Comparison of ENCODE assay signal across 20 cellular contexts in the genomic region with DNA sequence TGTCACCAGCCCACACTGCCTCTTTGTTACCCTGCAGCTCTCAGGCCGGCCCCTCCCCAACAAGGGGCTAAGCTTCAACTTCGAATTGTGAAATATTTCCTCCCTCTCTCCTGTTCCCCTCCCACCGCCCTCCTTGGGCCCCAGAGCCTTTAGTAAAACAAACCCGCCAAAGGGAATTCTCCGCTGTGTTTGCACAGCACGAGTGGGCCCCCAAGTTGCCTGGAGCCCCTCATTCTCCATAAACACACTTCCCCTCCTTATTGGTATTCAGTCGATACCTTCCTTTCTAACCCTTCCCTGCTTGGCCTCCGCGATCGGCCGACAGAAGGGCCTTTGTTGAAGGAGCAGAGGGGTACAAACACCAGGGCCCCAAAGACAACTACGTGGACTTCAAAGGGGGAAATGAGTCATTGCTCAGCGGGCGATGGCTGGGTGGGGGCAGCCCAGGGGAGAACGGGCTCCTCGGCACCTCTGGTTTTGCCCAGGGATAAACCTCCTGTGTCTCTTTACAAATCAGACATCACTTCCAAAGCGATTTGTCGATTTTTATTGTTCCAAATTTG. TPM values are rescaled to one million over a fixed set of nuclear protein-coding genes. Genes with fewer than 3 reads are reported as not detected.
DNase-seq lines count a peak whose midpoint lies in the region; ATAC-seq, FAIRE-seq and TF ChIP-seq lines count a peak whose summit lies in the region.
"Had no signal": no experiment of that assay in that cellular context is flagged by ENCODE, and none has a peak within 500 bp of the region (broad histone marks: within the 10 kb centered on the region; RNA-seq: fewer than 3 reads in every experiment).

No MANE protein-coding gene starts in this region.

- H3K9me3 ChIP-seq in BLaER1 treated with 17β-estradiol and CSF1 and Interleukin-3, amounts not matched to agents 10 nM and 100 nM (replicated peaks in 1 of 11), result peaks cover 0 to 4% (median 0%) of the 10 kb centered on the region in 11 experiments; a peak in 1 of 22 replicates
- no peaks in the 10 kb centered on the region for H3K9me3 ChIP-seq in astrocyte (ENCODE audit: insufficient read depth, low read depth, low read length)
- H3K9me3 ChIP-seq in mesodermal cell (ENCODE audit: control insufficient read depth, low read length), result no peaks in the 10 kb centered on the region
- H3K9me3 ChIP-seq: adrenal gland, HAP-1 had no signal

- TF ChIP-seq CTCF in astrocyte (IDR thresholded peaks at IDR 0.05; ENCODE audit: insufficient read depth, low read depth, low read length), result no peak

- peak; percentile 28 for DNase-seq in HuH-7 (ENCODE audit: low spot score)
- DNase-seq in astrocyte (ENCODE audit: low read depth), result no peak
- no peak for DNase-seq in activated T-cell treated with anti-CD3 and anti-CD28 coated beads for 4 hours
- no peak for DNase-seq in activated CD4-positive, CD25-positive, alpha-beta regulatory T cell (lab: John Stamatoyannopoulos, UW)
- no peak for DNase-seq in effector CD4-positive, alpha-beta T cell
- DNase-seq: activated CD4-positive, alpha-beta memory T cell treated with anti-CD3 and anti-CD28 coated beads, Interleukin-2, amount 10 ng/mL, durations not matched to agents 7 days and 5 days; adrenal gland; NCI-H1092 treated with DMSO at 0.1 percent for 48 hours; SHP77 treated with DMSO at 0.1 percent for 48 hours; small intestine; trophoblast cell had no signal

- no peak overlapping the region for H2AFZ ChIP-seq in astrocyte (ENCODE audit: low read depth, low read length)

- H3K4me2 ChIP-seq in BLaER1 treated with 17β-estradiol and CSF1 and Interleukin-3, amounts not matched to agents 10 nM and 100 nM, result peak overlapping the region; percentile 34 to 82 (median 66); a peak in 21 of 22 replicates
- H3K4me2 ChIP-seq in astrocyte (ENCODE audit: low read length), result peak overlapping the region; percentile 46

- H3K4me1 ChIP-seq in BLaER1 treated with 17β-estradiol and CSF1 and Interleukin-3, amounts not matched to agents 10 nM and 100 nM, result peaks cover 15 to 34% (median 25%) of the 10 kb centered on the region in 10 experiments
- H3K4me1 ChIP-seq in astrocyte (ENCODE audit: insufficient read depth, low read length) (no peaks in the 10 kb centered on the region), mesodermal cell (ENCODE audit: control insufficient read depth, insufficient read depth, low read length, poor library complexity, severe bottlenecking) (peaks cover 15% of the 10 kb centered on the region)
- H3K4me1 ChIP-seq: adrenal gland, HAP-1 had no signal

- H3K27me3 Mint-ChIP-seq in astrocyte (ENCODE audit: low read depth, unreplicated experiment), result peaks cover 57% of the 10 kb centered on the region

- H4K20me1 ChIP-seq in BLaER1 treated with 17β-estradiol and CSF1 and Interleukin-3, amounts not matched to agents 10 nM and 100 nM, result 0 out of 22 replicates have a peak, but pooled peaks cover 0 to under 1% (median 0%) of the 10 kb centered on the region in 11 experiments
- no peaks in the 10 kb centered on the region for H4K20me1 ChIP-seq in astrocyte (ENCODE audit: insufficient read depth, low read length)

- peak overlapping the region in 3 of 11 experiments; percentile 8 to 25 (median 17); a peak in 3 of 22 replicates for H3K27ac ChIP-seq in BLaER1 treated with 17β-estradiol and CSF1 and Interleukin-3, amounts not matched to agents 10 nM and 100 nM
- H3K27ac ChIP-seq in astrocyte (ENCODE audit: low read depth, low read length) (no peak overlapping the region), mesodermal cell (ENCODE audit: low read depth, low read length, severe bottlenecking) (peak overlapping the region; percentile 64)
- H3K27ac ChIP-seq: adrenal gland had no signal

- peaks cover 0 to 4% (median 0%) of the 10 kb centered on the region in 11 experiments; a peak in 1 of 22 replicates for H3K27me3 ChIP-seq in BLaER1 treated with 17β-estradiol and CSF1 and Interleukin-3, amounts not matched to agents 10 nM and 100 nM
- H3K27me3 ChIP-seq in astrocyte (ENCODE audit: insufficient read depth, low read length), result peaks cover 47% of the 10 kb centered on the region
- H3K27me3 ChIP-seq: adrenal gland had no signal

- no peak overlapping the region for H3K27ac Mint-ChIP-seq in astrocyte (ENCODE audit: unreplicated experiment)
- H3K27ac Mint-ChIP-seq: activated CD4-positive, alpha-beta memory T cell treated with anti-CD3 and anti-CD28 coated beads, Interleukin-2, amount 10 ng/mL, durations not matched to agents 7 days and 5 days; activated T-helper 17 cell treated with anti-CD3 and anti-CD28 coated beads, Interleukin-2, amount 50 U/mL, for 72 hours; IgD-negative memory B cell; stimulated activated memory B cell treated with anti-CD40 and anti-IgM and Interleukin-4, amounts not matched to agents 10 μg/mL and 1 μg/mL and 100 μg/mL, for 72 hours had no signal

- peak overlapping the region in 5 of 11 experiments; percentile 4 to 37 (median 7); a peak in 2 of 22 replicates for H3K9ac ChIP-seq in BLaER1 treated with 17β-estradiol and CSF1 and Interleukin-3, amounts not matched to agents 10 nM and 100 nM
- H3K9ac ChIP-seq in astrocyte (ENCODE audit: low read length), result no peak overlapping the region

- 15 to 18% methylated on average over 8 to 12 of the region's 18 CpGs for WGBS in mesodermal cell (ENCODE audit: insufficient coverage in 2 of 2), 2 experiments

- peaks cover 8% of the 10 kb centered on the region for H3K4me1 Mint-ChIP-seq in astrocyte (ENCODE audit: low read depth, unreplicated experiment)
- H3K4me1 Mint-ChIP-seq: activated CD4-positive, alpha-beta memory T cell treated with anti-CD3 and anti-CD28 coated beads, Interleukin-2, amount 10 ng/mL, durations not matched to agents 7 days and 5 days; activated T-helper 17 cell treated with anti-CD3 and anti-CD28 coated beads, Interleukin-2, amount 50 U/mL, for 72 hours; IgD-negative memory B cell had no signal

- 0 out of 20 replicates have a peak overlapping the region, but pooled peaks of 1 of the 10 experiments have one; percentile 26 for H3K4me3 ChIP-seq in BLaER1 treated with 17β-estradiol and CSF1 and Interleukin-3, amounts not matched to agents 10 nM and 100 nM
- H3K4me3 ChIP-seq in astrocyte (ENCODE audit: insufficient read depth, low read depth, low read length) (no peak overlapping the region), mesodermal cell (ENCODE audit: extremely low read depth, insufficient read depth, low read length, poor library complexity, severe bottlenecking) (no peak overlapping the region)
- H3K4me3 ChIP-seq: adrenal gland, HAP-1 had no signal

- peaks cover 5% of the 10 kb centered on the region for H3K9me3 Mint-ChIP-seq in astrocyte (ENCODE audit: unreplicated experiment)
- H3K9me3 Mint-ChIP-seq: activated CD4-positive, alpha-beta memory T cell treated with anti-CD3 and anti-CD28 coated beads, Interleukin-2, amount 10 ng/mL, durations not matched to agents 7 days and 5 days; activated T-helper 17 cell treated with anti-CD3 and anti-CD28 coated beads, Interleukin-2, amount 50 U/mL, for 72 hours; stimulated activated memory B cell treated with anti-CD40 and anti-IgM and Interleukin-4, amounts not matched to agents 10 μg/mL and 1 μg/mL and 100 μg/mL, for 72 hours had no signal

- H3K79me2 ChIP-seq in astrocyte (ENCODE audit: insufficient read depth, low read length), result no peaks in the 10 kb centered on the region

- no peak overlapping the region for H3K4me3 Mint-ChIP-seq in astrocyte (ENCODE audit: unreplicated experiment)
- H3K4me3 Mint-ChIP-seq: activated CD4-positive, alpha-beta memory T cell treated with anti-CD3 and anti-CD28 coated beads, Interleukin-2, amount 10 ng/mL, durations not matched to agents 7 days and 5 days; activated T-helper 17 cell treated with anti-CD3 and anti-CD28 coated beads, Interleukin-2, amount 50 U/mL, for 72 hours; stimulated activated memory B cell treated with anti-CD40 and anti-IgM and Interleukin-4, amounts not matched to agents 10 μg/mL and 1 μg/mL and 100 μg/mL, for 72 hours had no signal

- ATAC-seq in HG03139 (IDR thresholded peaks at IDR 0.05; ENCODE audit: unreplicated experiment), result no peak
- ATAC-seq: activated T-helper 17 cell treated with anti-CD3 and anti-CD28 coated beads, Interleukin-2, amount 50 U/mL, for 72 hours; stimulated activated memory B cell treated with anti-CD40 and anti-IgM and Interleukin-4, amounts not matched to agents 10 μg/mL and 1 μg/mL and 100 μg/mL, for 72 hours had no signal

- no peaks in the 10 kb centered on the region for H3K36me3 ChIP-seq in BLaER1 treated with 17β-estradiol and CSF1 and Interleukin-3, amounts not matched to agents 10 nM and 100 nM
- H3K36me3 ChIP-seq in astrocyte (ENCODE audit: insufficient read depth, low read length) (no peaks in the 10 kb centered on the region), mesodermal cell (ENCODE audit: control insufficient read depth, insufficient read depth, low read length) (no peaks in the 10 kb centered on the region)
- H3K36me3 ChIP-seq: adrenal gland, HAP-1 had no signal

- FAIRE-seq in astrocyte (lab: Jason Lieb, UNC), result no peak
- FAIRE-seq: islet of Langerhans, small intestine had no signal

- no peaks in the 10 kb centered on the region for H3K36me3 Mint-ChIP-seq in astrocyte (ENCODE audit: low read depth, unreplicated experiment)
- H3K36me3 Mint-ChIP-seq: IgD-negative memory B cell; stimulated activated memory B cell treated with anti-CD40 and anti-IgM and Interleukin-4, amounts not matched to agents 10 μg/mL and 1 μg/mL and 100 μg/mL, for 72 hours had no signal

RNA-seq across cellular contexts. Expression of a gene that starts 45.4 kb away (rescaled TPM):
- total RNA-seq in astrocyte, result 0.23 TPM in 1 of 2 replicates, not detected in the other
- 2.5 TPM for polyA plus RNA-seq in mesodermal cell (2013, experiment 1 of 2)
- polyA plus RNA-seq in mesodermal cell (2013, experiment 2 of 2), result 1.3 TPM
- total RNA-seq: chondrocyte had no signal
- polyA plus RNA-seq: IgD-negative memory B cell had no signal
